8 cellular contexts compared by ENCODE assay signal in genomic region chr5:1277781-1278180, GRCh38. TPM values are rescaled to one million over a fixed set of nuclear protein-coding genes. Genes with fewer than 3 reads are reported as not detected.
"Had no signal": no experiment of that assay in that cellular context is flagged by ENCODE, and none has a peak within 500 bp of the region (broad histone marks: within the 10 kb centered on the region; RNA-seq: fewer than 3 reads in every experiment).

No MANE protein-coding gene starts in this region.

- H3K4me3 ChIP-seq: GM23338, K562 had no signal

- DNase-seq: H9, HCEC 1CT, IMR-90 had no signal

- FAIRE-seq: H1, H54 had no signal

- ATAC-seq: GM23338 had no signal

RNA-seq across cellular contexts. Expression of gene TERT, which starts 17.1 kb away (rescaled TPM):
- total RNA-seq: IMR-90 had no signal
- polyA plus RNA-seq: IMR-90 had no signal

RNA-seq across cellular contexts. Expression of gene SLC6A18, which starts 52.6 kb away (rescaled TPM):
- total RNA-seq: GM23338, H1, H9, HT-29, IMR-90, K562 had no signal
- polyA plus RNA-seq: GM23338, H1, IMR-90, K562 had no signal
